Comparison of ENCODE assay signal across 1 cellular context in genomic region chr1:230735447-230735846, GRCh38.
TF ChIP-seq lines count a peak whose summit lies in the region.

No MANE protein-coding gene starts in this region.

TF ChIP-seq in HepG2, 621 proteins besides CTCF, POLR2A, EP300 and RAD21 (continued from another document and continues in another):
- TF ChIP-seq, protein P1, sequence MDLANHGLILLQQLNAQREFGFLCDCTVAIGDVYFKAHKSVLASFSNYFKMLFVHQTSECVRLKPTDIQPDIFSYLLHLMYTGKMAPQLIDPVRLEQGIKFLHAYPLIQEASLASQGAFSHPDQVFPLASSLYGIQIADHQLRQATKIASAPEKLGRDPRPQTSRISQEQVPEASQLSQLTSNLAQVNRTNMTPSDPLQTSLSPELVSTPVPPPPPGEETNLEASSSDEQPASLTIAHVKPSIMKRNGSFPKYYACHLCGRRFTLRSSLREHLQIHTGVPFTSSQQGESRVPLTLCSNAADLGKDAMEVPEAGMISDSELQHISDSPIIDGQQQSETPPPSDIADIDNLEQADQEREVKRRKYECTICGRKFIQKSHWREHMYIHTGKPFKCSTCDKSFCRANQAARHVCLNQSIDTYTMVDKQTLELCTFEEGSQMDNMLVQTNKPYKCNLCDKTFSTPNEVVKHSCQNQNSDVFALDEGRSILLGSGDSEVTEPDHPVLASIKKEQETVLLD (CRISPR knock-in tag; IDR thresholded peaks at IDR 0.05; ENCODE audit: low read depth): no peak
- TF ChIP-seq, protein P2, sequence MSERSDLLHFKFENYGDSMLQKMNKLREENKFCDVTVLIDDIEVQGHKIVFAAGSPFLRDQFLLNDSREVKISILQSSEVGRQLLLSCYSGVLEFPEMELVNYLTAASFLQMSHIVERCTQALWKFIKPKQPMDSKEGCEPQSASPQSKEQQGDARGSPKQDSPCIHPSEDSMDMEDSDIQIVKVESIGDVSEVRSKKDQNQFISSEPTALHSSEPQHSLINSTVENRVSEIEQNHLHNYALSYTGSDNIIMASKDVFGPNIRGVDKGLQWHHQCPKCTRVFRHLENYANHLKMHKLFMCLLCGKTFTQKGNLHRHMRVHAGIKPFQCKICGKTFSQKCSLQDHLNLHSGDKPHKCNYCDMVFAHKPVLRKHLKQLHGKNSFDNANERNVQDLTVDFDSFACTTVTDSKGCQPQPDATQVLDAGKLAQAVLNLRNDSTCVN (CRISPR knock-in tag; IDR thresholded peaks at IDR 0.05; ENCODE audit: borderline replicate concordance): no peak
- peak; percentile 53; the same call in 1 of the 2 replicates for TF ChIP-seq MEIS1 (CRISPR knock-in tag; IDR thresholded peaks at IDR 0.05; ENCODE audit: borderline replicate concordance)
- TF ChIP-seq FOXA1 (IDR thresholded peaks at IDR 0.05): no peak
- TF ChIP-seq FOXA1 (CRISPR knock-in tag; IDR thresholded peaks at IDR 0.05): peak; percentile 28; the same call in 1 of the 2 replicates
- peak; percentile 53; the same call in 1 of the 2 replicates for TF ChIP-seq SP5 (CRISPR knock-in tag; IDR thresholded peaks at IDR 0.05; ENCODE audit: borderline replicate concordance, low read depth)
- no peak for TF ChIP-seq ZFX (CRISPR knock-in tag; IDR thresholded peaks at IDR 0.05; ENCODE audit: low read depth)
- no peak for TF ChIP-seq SMAD9 (CRISPR knock-in tag; IDR thresholded peaks at IDR 0.05)
- TF ChIP-seq ZNF549 (CRISPR knock-in tag; IDR thresholded peaks at IDR 0.05): no peak
- no peak for TF ChIP-seq REXO4 (CRISPR knock-in tag; IDR thresholded peaks at IDR 0.05; ENCODE audit: borderline replicate concordance)
- TF ChIP-seq, protein P3, sequence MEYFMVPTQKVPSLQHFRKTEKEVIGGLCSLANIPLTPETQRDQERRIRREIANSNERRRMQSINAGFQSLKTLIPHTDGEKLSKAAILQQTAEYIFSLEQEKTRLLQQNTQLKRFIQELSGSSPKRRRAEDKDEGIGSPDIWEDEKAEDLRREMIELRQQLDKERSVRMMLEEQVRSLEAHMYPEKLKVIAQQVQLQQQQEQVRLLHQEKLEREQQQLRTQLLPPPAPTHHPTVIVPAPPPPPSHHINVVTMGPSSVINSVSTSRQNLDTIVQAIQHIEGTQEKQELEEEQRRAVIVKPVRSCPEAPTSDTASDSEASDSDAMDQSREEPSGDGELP (IDR thresholded peaks at IDR 0.05; ENCODE audit: borderline replicate concordance, low read depth): peak; percentile 75
- TF ChIP-seq RARA (CRISPR knock-in tag; IDR thresholded peaks at IDR 0.05): peak; percentile 64
- TF ChIP-seq FOSL2 (CRISPR knock-in tag; IDR thresholded peaks at IDR 0.05): peak; percentile 83
- TF ChIP-seq TRIM24 (CRISPR knock-in tag; IDR thresholded peaks at IDR 0.05): no peak
- TF ChIP-seq PATZ1 (CRISPR knock-in tag; IDR thresholded peaks at IDR 0.05): 0 out of 2 replicates have a peak, but pooled peaks have one; percentile 39
- TF ChIP-seq FOXA3 (CRISPR knock-in tag; IDR thresholded peaks at IDR 0.05): 0 out of 2 replicates have a peak, but pooled peaks have one; percentile 26
- TF ChIP-seq HNRNPUL1 (IDR thresholded peaks at IDR 0.05; ENCODE audit: low read depth, low read length): no peak
- TF ChIP-seq PBX3 (CRISPR knock-in tag; IDR thresholded peaks at IDR 0.05; ENCODE audit: borderline replicate concordance): no peak
- peak; percentile 40; the same call in 1 of the 2 replicates for TF ChIP-seq RXRA (CRISPR knock-in tag; IDR thresholded peaks at IDR 0.05)
- TF ChIP-seq, protein P4, sequence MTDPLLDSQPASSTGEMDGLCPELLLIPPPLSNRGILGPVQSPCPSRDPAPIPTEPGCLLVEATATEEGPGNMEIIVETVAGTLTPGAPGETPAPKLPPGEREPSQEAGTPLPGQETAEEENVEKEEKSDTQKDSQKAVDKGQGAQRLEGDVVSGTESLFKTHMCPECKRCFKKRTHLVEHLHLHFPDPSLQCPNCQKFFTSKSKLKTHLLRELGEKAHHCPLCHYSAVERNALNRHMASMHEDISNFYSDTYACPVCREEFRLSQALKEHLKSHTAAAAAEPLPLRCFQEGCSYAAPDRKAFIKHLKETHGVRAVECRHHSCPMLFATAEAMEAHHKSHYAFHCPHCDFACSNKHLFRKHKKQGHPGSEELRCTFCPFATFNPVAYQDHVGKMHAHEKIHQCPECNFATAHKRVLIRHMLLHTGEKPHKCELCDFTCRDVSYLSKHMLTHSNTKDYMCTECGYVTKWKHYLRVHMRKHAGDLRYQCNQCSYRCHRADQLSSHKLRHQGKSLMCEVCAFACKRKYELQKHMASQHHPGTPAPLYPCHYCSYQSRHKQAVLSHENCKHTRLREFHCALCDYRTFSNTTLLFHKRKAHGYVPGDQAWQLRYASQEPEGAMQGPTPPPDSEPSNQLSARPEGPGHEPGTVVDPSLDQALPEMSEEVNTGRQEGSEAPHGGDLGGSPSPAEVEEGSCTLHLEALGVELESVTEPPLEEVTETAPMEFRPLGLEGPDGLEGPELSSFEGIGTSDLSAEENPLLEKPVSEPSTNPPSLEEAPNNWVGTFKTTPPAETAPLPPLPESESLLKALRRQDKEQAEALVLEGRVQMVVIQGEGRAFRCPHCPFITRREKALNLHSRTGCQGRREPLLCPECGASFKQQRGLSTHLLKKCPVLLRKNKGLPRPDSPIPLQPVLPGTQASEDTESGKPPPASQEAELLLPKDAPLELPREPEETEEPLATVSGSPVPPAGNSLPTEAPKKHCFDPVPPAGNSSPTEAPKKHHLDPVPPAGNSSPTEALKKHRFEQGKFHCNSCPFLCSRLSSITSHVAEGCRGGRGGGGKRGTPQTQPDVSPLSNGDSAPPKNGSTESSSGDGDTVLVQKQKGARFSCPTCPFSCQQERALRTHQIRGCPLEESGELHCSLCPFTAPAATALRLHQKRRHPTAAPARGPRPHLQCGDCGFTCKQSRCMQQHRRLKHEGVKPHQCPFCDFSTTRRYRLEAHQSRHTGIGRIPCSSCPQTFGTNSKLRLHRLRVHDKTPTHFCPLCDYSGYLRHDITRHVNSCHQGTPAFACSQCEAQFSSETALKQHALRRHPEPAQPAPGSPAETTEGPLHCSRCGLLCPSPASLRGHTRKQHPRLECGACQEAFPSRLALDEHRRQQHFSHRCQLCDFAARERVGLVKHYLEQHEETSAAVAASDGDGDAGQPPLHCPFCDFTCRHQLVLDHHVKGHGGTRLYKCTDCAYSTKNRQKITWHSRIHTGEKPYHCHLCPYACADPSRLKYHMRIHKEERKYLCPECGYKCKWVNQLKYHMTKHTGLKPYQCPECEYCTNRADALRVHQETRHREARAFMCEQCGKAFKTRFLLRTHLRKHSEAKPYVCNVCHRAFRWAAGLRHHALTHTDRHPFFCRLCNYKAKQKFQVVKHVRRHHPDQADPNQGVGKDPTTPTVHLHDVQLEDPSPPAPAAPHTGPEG (CRISPR knock-in tag; IDR thresholded peaks at IDR 0.05): no peak
- TF ChIP-seq NR2F6 (IDR thresholded peaks at IDR 0.05): no peak
- TF ChIP-seq NR2F6 (CRISPR knock-in tag; IDR thresholded peaks at IDR 0.05): peak; percentile 33; the same call in 1 of the 2 replicates
- 0 out of 2 replicates have a peak, but pooled peaks have one; percentile 39 for TF ChIP-seq ZNF281 (CRISPR knock-in tag; IDR thresholded peaks at IDR 0.05; ENCODE audit: borderline replicate concordance)
- peak; percentile 23; the same call in 1 of the 2 replicates for TF ChIP-seq ZNF687 (CRISPR knock-in tag; IDR thresholded peaks at IDR 0.05)
- peak; percentile 34; the same call in 1 of the 2 replicates for TF ChIP-seq SAP130 (CRISPR knock-in tag; IDR thresholded peaks at IDR 0.05; ENCODE audit: low read depth)
- no peak for TF ChIP-seq MAFK (conservative IDR thresholded peaks at IDR 0.05 in 1 of 2, IDR thresholded peaks at IDR 0.05 in 1 of 2; ENCODE audit: low read length in 2 of 2)
- TF ChIP-seq, protein P5, sequence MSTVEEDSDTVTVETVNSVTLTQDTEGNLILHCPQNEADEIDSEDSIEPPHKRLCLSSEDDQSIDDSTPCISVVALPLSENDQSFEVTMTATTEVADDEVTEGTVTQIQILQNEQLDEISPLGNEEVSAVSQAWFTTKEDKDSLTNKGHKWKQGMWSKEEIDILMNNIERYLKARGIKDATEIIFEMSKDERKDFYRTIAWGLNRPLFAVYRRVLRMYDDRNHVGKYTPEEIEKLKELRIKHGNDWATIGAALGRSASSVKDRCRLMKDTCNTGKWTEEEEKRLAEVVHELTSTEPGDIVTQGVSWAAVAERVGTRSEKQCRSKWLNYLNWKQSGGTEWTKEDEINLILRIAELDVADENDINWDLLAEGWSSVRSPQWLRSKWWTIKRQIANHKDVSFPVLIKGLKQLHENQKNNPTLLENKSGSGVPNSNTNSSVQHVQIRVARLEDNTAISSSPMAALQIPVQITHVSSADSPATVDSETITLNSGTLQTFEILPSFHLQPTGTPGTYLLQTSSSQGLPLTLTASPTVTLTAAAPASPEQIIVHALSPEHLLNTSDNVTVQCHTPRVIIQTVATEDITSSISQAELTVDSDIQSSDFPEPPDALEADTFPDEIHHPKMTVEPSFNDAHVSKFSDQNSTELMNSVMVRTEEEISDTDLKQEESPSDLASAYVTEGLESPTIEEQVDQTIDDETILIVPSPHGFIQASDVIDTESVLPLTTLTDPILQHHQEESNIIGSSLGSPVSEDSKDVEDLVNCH (CRISPR knock-in tag; IDR thresholded peaks at IDR 0.05): no peak
